Comparison of ENCODE assay signal across 15 cellular contexts in the genomic region with DNA sequence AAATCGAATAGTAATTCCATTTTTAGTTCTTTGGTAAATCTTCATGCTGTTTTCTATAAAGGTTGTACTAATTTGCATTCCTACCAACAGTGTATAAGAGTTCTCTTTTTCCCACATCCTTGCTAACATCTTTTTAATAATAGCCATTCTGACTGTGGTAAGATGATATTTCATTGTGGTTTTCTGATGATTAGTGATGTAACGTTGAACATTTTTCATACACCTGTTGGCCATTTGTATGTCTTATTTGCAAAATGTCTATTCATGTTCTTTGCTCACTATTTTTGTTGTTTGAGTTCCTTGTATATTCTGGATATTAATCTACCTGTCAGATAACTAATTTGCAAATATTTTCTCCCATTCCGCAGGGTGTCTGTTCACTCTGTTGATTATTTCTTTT.
DNase-seq lines count a peak whose midpoint lies in the region; ATAC-seq and TF ChIP-seq lines count a peak whose summit lies in the region.
"Had no signal": no experiment of that assay in that cellular context is flagged by ENCODE, and none has a peak within 500 bp of the region (broad histone marks: within the 10 kb centered on the region; RNA-seq: fewer than 3 reads in every experiment).

No MANE protein-coding gene starts in this region.

- CTCF ChIA-PET in WTC11 (lab: Charles Lee) = no interaction called here

- H3K27me3 Mint-ChIP-seq in GM23338 (ENCODE audit: insufficient read depth, low read depth, poor library complexity) = peaks cover 5% of the 10 kb centered on the region
- H3K27me3 Mint-ChIP-seq in WTC11 (ENCODE audit: low read depth) = no peaks in the 10 kb centered on the region
- no peaks in the 10 kb centered on the region for H3K27me3 Mint-ChIP-seq in neural progenitor cell (ENCODE audit: insufficient read depth, low read depth)
- H3K27me3 Mint-ChIP-seq in activated T-helper 2 cell treated with anti-CD3 and anti-CD28 coated beads, Interferon-gamma antibody, Interleukin-2, Interleukin-4, amounts not matched to agents 10 μg/mL and 5 μg/mL and 100 μg/mL, durations not matched to agents 14 hours and 24 hours and 36 hours (ENCODE audit: low read depth) = peaks cover 13% of the 10 kb centered on the region

- H3K9me3 Mint-ChIP-seq in GM23338 = no peaks in the 10 kb centered on the region
- H3K9me3 Mint-ChIP-seq in WTC11 = no peaks in the 10 kb centered on the region
- H3K9me3 Mint-ChIP-seq in neural progenitor cell = no peaks in the 10 kb centered on the region
- H3K9me3 Mint-ChIP-seq in activated T-helper 2 cell treated with anti-CD3 and anti-CD28 coated beads, Interferon-gamma antibody, Interleukin-2, Interleukin-4, amounts not matched to agents 10 μg/mL and 5 μg/mL and 100 μg/mL, durations not matched to agents 14 hours and 24 hours and 36 hours = no peaks in the 10 kb centered on the region
- H3K9me3 Mint-ChIP-seq: CD8-positive, alpha-beta T cell had no signal

- TF ChIP-seq CTCF in GM23338 (conservative IDR thresholded peaks at IDR 0.05; ENCODE audit: low read depth in 2 of 2) (no peak), WTC11 (IDR thresholded peaks at IDR 0.05) (no peak), neural progenitor cell (IDR thresholded peaks at IDR 0.05) (no peak)

- H3K9me3 ChIP-seq in Karpas-422 (ENCODE audit: low read length) = no peaks in the 10 kb centered on the region
- H3K9me3 ChIP-seq in neural progenitor cell (ENCODE audit: low read depth) = no peaks in the 10 kb centered on the region
- H3K9me3 ChIP-seq: A549 had no signal

- H3K36me3 Mint-ChIP-seq in GM23338 (ENCODE audit: low read depth) (no peaks in the 10 kb centered on the region; the same call in 2 of the 3 replicates), WTC11 (no peaks in the 10 kb centered on the region; the same call in 1 of the 2 replicates), neural progenitor cell (peaks cover 22% of the 10 kb centered on the region)
- H3K36me3 Mint-ChIP-seq in activated T-helper 2 cell treated with anti-CD3 and anti-CD28 coated beads, Interferon-gamma antibody, Interleukin-2, Interleukin-4, amounts not matched to agents 10 μg/mL and 5 μg/mL and 100 μg/mL, durations not matched to agents 14 hours and 24 hours and 36 hours (ENCODE audit: low read depth) = no peaks in the 10 kb centered on the region
- H3K36me3 Mint-ChIP-seq: CD14-positive monocyte; CD8-positive, alpha-beta T cell had no signal

- no peaks in the 10 kb centered on the region for H4K20me1 ChIP-seq in GM23338 (replicated peaks; ENCODE audit: insufficient read depth)
- H4K20me1 ChIP-seq in Karpas-422 (ENCODE audit: insufficient read depth, low read depth, low read length) = no peaks in the 10 kb centered on the region
- peaks cover 34% of the 10 kb centered on the region for H4K20me1 ChIP-seq in neural progenitor cell (ENCODE audit: low read depth)

- H3K9me2 ChIP-seq in GM23338 (ENCODE audit: insufficient read depth) (no peaks in the 10 kb centered on the region), Karpas-422 (replicated peaks; ENCODE audit: insufficient read depth, low read length) (no peaks in the 10 kb centered on the region)

- H3K36me3 ChIP-seq in GM23338 (ENCODE audit: insufficient read depth) (no peaks in the 10 kb centered on the region), Karpas-422 (ENCODE audit: insufficient read depth, low read length) (no peaks in the 10 kb centered on the region), neural progenitor cell (peaks cover 3% of the 10 kb centered on the region)

- H3K27me3 ChIP-seq in GM23338 (ENCODE audit: insufficient read depth) (no peaks in the 10 kb centered on the region), Karpas-422 (ENCODE audit: low read length) (no peaks in the 10 kb centered on the region), neural progenitor cell (no peaks in the 10 kb centered on the region)

- H3K4me3 Mint-ChIP-seq in GM23338 (no peak overlapping the region), WTC11 (no peak overlapping the region), neural progenitor cell (no peak overlapping the region)
- H3K4me3 Mint-ChIP-seq in activated T-helper 2 cell treated with anti-CD3 and anti-CD28 coated beads, Interferon-gamma antibody, Interleukin-2, Interleukin-4, amounts not matched to agents 10 μg/mL and 5 μg/mL and 100 μg/mL, durations not matched to agents 14 hours and 24 hours and 36 hours (ENCODE audit: low read depth) = no peak overlapping the region
- H3K4me3 Mint-ChIP-seq: CD14-positive monocyte; CD8-positive, alpha-beta T cell had no signal

- no peak overlapping the region for H3K9ac ChIP-seq in Karpas-422 (ENCODE audit: low read length)
- no peak overlapping the region for H3K9ac ChIP-seq in neural progenitor cell

- intact Hi-C loops in activated T-helper 2 cell treated with anti-CD3 and anti-CD28 coated beads, Interferon-gamma antibody, Interleukin-2, Interleukin-4, amounts not matched to agents 10 μg/mL and 5 μg/mL and 100 μg/mL, durations not matched to agents 14 hours and 24 hours and 36 hours (cut with micrococcal nuclease) = no loop called here

- ATAC-seq in GM23338 (no peak), WTC11 (no peak), GM19452 (IDR thresholded peaks at IDR 0.05; ENCODE audit: unreplicated experiment) (no peak)
- ATAC-seq: A549; CD8-positive, alpha-beta T cell; HCT116 had no signal

- H3K27ac ChIP-seq in GM23338 (ENCODE audit: low read depth) = peak overlapping the region; percentile 50; the same call in 1 of the 2 replicates
- H3K27ac ChIP-seq in Karpas-422 (ENCODE audit: low read length) = peak overlapping the region; percentile 83
- peak overlapping the region; percentile 91 for H3K27ac ChIP-seq in neural progenitor cell
- H3K27ac ChIP-seq: A549 had no signal

- H3K4me1 Mint-ChIP-seq in GM23338 (peaks cover 48% of the 10 kb centered on the region), WTC11 (peaks cover 51% of the 10 kb centered on the region), neural progenitor cell (peaks cover 28% of the 10 kb centered on the region)
- H3K4me1 Mint-ChIP-seq in activated T-helper 2 cell treated with anti-CD3 and anti-CD28 coated beads, Interferon-gamma antibody, Interleukin-2, Interleukin-4, amounts not matched to agents 10 μg/mL and 5 μg/mL and 100 μg/mL, durations not matched to agents 14 hours and 24 hours and 36 hours (ENCODE audit: low read depth) = no peaks in the 10 kb centered on the region
- H3K4me1 Mint-ChIP-seq: CD14-positive monocyte had no signal

- no peak overlapping the region for H3K27ac Mint-ChIP-seq in GM23338
- H3K27ac Mint-ChIP-seq in WTC11 = peak overlapping the region; percentile 71
- H3K27ac Mint-ChIP-seq in neural progenitor cell = no peak overlapping the region
- H3K27ac Mint-ChIP-seq in activated T-helper 2 cell treated with anti-CD3 and anti-CD28 coated beads, Interferon-gamma antibody, Interleukin-2, Interleukin-4, amounts not matched to agents 10 μg/mL and 5 μg/mL and 100 μg/mL, durations not matched to agents 14 hours and 24 hours and 36 hours = no peak overlapping the region
- H3K27ac Mint-ChIP-seq: CD14-positive monocyte; CD8-positive, alpha-beta T cell had no signal

- H3K79me2 ChIP-seq in GM23338 (replicated peaks; ENCODE audit: insufficient read depth) (peaks cover 78% of the 10 kb centered on the region), Karpas-422 (ENCODE audit: low read length) (peaks cover 68% of the 10 kb centered on the region), neural progenitor cell (ENCODE audit: low read depth) (peaks cover 94% of the 10 kb centered on the region)

- peaks cover 7% of the 10 kb centered on the region for H3F3A ChIP-seq in GM23338 (replicated peaks; ENCODE audit: low read depth)
- H3F3A ChIP-seq in neural progenitor cell (ENCODE audit: low read depth) = peaks cover 31% of the 10 kb centered on the region

- POLR2A ChIA-PET in WTC11 (lab: Charles Lee) = no interaction called here

- H3K4me2 ChIP-seq in GM23338 (no peak overlapping the region), Karpas-422 (ENCODE audit: low read depth, low read length, poor library complexity, severe bottlenecking) (peak overlapping the region; percentile 63), neural progenitor cell (no peak overlapping the region)
- H3K4me2 ChIP-seq: A549 had no signal

- DNase-seq in GM23338 (ENCODE audit: low spot score) = no peak
- peak; percentile 57 for DNase-seq in Karpas-422
- DNase-seq in WTC11 (ENCODE audit: low spot score) = no peak
- no peak for DNase-seq in neural progenitor cell (ENCODE audit: low spot score)
- DNase-seq in activated T-helper 2 cell treated with anti-CD3 and anti-CD28 coated beads, Interferon-gamma antibody, Interleukin-2, Interleukin-4, amounts not matched to agents 10 μg/mL and 5 μg/mL and 100 μg/mL, durations not matched to agents 14 hours and 24 hours and 36 hours (ENCODE audit: low spot score) = no peak
- no peak for DNase-seq in AG20443 (ENCODE audit: low spot score)
- DNase-seq: CD8-positive, alpha-beta T cell; COR-L47; DMS53; GF-D8; IMR-90 had no signal

- peaks cover 39% of the 10 kb centered on the region for H3K4me1 ChIP-seq in GM23338 (ENCODE audit: insufficient read depth)
- peaks cover 49% of the 10 kb centered on the region for H3K4me1 ChIP-seq in Karpas-422 (ENCODE audit: low read length)
- H3K4me1 ChIP-seq in neural progenitor cell = peaks cover 30% of the 10 kb centered on the region

- H3K4me3 ChIP-seq in GM23338 = no peak overlapping the region
- peak overlapping the region; percentile 20; the same call in 1 of the 2 replicates for H3K4me3 ChIP-seq in Karpas-422 (ENCODE audit: low read length)
- H3K4me3 ChIP-seq in neural progenitor cell = no peak overlapping the region
- H3K4me3 ChIP-seq: A549 had no signal

- no peak overlapping the region for H2AFZ ChIP-seq in GM23338
- H2AFZ ChIP-seq in Karpas-422 (ENCODE audit: low read length) = no peak overlapping the region
- no peak overlapping the region for H2AFZ ChIP-seq in neural progenitor cell (replicated peaks)

TF ChIP-seq in GM23338, 12 proteins besides CTCF, POLR2A, EP300 and RAD21:
- TF ChIP-seq ZNF114 (CRISPR knock-in tag; IDR thresholded peaks at IDR 0.05) (no peak), POLR2AphosphoS5 (IDR thresholded peaks at IDR 0.05; ENCODE audit: low read depth) (no peak), STAT1 (IDR thresholded peaks at IDR 0.05; ENCODE audit: unreplicated experiment) (no peak)

TF ChIP-seq in WTC11, 78 proteins besides CTCF, POLR2A, EP300 and RAD21 (continues in another document):
- no peak for TF ChIP-seq NFE2L1 (CRISPR knock-in tag; IDR thresholded peaks at IDR 0.05)
- no peak for TF ChIP-seq ZBTB21 (CRISPR knock-in tag; IDR thresholded peaks at IDR 0.05; ENCODE audit: borderline replicate concordance)
- no peak for TF ChIP-seq FOXJ3 (CRISPR knock-in tag; IDR thresholded peaks at IDR 0.05; ENCODE audit: borderline replicate concordance)
- TF ChIP-seq TP53 (CRISPR knock-in tag; IDR thresholded peaks at IDR 0.05) = no peak
- TF ChIP-seq IRF2 (CRISPR knock-in tag; IDR thresholded peaks at IDR 0.05; ENCODE audit: borderline replicate concordance, low read depth) = no peak
- TF ChIP-seq ZNF138 (CRISPR knock-in tag; conservative IDR thresholded peaks at IDR 0.05) = no peak
- no peak for TF ChIP-seq EMX1 (CRISPR knock-in tag; IDR thresholded peaks at IDR 0.05)
- TF ChIP-seq CBFB (CRISPR knock-in tag; IDR thresholded peaks at IDR 0.05; ENCODE audit: low read depth) = no peak
